In the genomic region with DNA sequence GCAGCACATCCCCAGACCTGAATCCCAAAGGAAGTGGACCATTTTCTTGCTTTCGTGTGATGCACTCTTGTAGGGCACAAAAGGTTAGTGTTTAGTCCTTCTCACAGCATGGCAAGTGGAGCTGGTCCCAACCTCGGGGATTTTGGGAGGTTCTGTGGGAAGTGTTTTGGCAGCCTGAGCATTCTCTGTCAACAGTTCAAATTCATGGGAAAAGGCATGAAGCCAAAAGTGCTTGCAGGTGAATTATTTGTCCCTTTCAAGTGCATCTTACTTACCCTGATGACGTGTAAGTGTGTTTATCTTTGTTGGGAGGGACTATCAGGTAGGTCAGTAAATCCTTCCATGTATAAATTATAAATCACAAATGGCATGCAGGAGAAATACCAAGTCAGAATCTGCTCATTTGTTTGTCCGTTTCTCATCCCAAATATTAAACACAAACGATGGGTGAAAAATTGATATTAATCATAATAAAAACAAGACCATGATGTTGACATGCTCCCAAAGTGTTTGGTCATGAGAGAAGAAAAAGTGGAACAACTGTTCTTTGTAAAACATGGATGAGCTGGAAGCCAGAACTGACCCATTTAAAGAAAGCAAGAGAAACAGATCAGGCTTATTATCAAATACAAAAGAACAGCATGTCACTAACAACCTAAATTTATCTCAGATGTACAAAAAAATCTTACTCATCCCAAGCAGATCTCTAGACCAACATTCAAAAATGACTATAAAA, we compare ENCODE assay signal across 26 cellular contexts. TPM values are rescaled to one million over a fixed set of nuclear protein-coding genes. Genes with fewer than 3 reads are reported as not detected.
A peak's percentile ranks its signal among the peaks of the same experiment; 100 is the strongest.
DNase-seq lines count a peak whose midpoint lies in the region; ATAC-seq and TF ChIP-seq lines count a peak whose summit lies in the region.
"Had no signal": no experiment of that assay in that cellular context is flagged by ENCODE, and none has a peak within 500 bp of the region (broad histone marks: within the 10 kb centered on the region; RNA-seq: fewer than 3 reads in every experiment).

No MANE protein-coding gene starts in this region.

- H3K4me3 Mint-ChIP-seq in type B pancreatic cell: no peak overlapping the region
- H3K4me3 Mint-ChIP-seq: stimulated activated naive CD8-positive, alpha-beta T cell treated with anti-CD3 and anti-CD28 coated beads, Interleukin-15, Interleukin-2, amounts not matched to agents 100 ng/mL and 50 ng/mL, for 24 hours had no signal

- H3K36me3 ChIP-seq in left ventricle myocardium inferior: no peaks in the 10 kb centered on the region
- H3K36me3 ChIP-seq: adrenal gland; BLaER1 treated with 17β-estradiol and CSF1 and Interleukin-3, amounts not matched to agents 10 nM and 100 nM; gastrocnemius medialis; pancreas; upper lobe of left lung had no signal

- H3K27ac Mint-ChIP-seq in type B pancreatic cell: peak overlapping the region; percentile 48
- H3K27ac Mint-ChIP-seq: stimulated activated naive CD8-positive, alpha-beta T cell treated with anti-CD3 and anti-CD28 coated beads, Interleukin-15, Interleukin-2, amounts not matched to agents 100 ng/mL and 50 ng/mL, for 24 hours had no signal

- no peaks in the 10 kb centered on the region for H3K9me3 Mint-ChIP-seq in type B pancreatic cell
- H3K9me3 Mint-ChIP-seq: stimulated activated naive CD8-positive, alpha-beta T cell treated with anti-CD3 and anti-CD28 coated beads, Interleukin-15, Interleukin-2, amounts not matched to agents 100 ng/mL and 50 ng/mL, for 24 hours had no signal

- no peaks in the 10 kb centered on the region for H3K36me3 Mint-ChIP-seq in type B pancreatic cell

- H3K4me1 ChIP-seq in left ventricle myocardium inferior: peaks cover 27% of the 10 kb centered on the region
- H3K4me1 ChIP-seq: A549, pancreas had no signal

- intact Hi-C loops in left ventricle myocardium inferior (cut with micrococcal nuclease): no loop called here

- no peak overlapping the region for H3K27ac ChIP-seq in left ventricle myocardium inferior (replicated peaks)
- H3K27ac ChIP-seq: A549; adrenal gland; BLaER1 treated with 17β-estradiol and CSF1 and Interleukin-3, amounts not matched to agents 10 nM and 100 nM; gastrocnemius medialis; pancreas; upper lobe of left lung had no signal

- no peak overlapping the region for H3K4me3 ChIP-seq in left ventricle myocardium inferior
- H3K4me3 ChIP-seq: A549; adrenal gland; BLaER1 treated with 17β-estradiol and CSF1 and Interleukin-3, amounts not matched to agents 10 nM and 100 nM; gastrocnemius medialis; pancreas; upper lobe of left lung had no signal

- no peaks in the 10 kb centered on the region for H3K27me3 Mint-ChIP-seq in type B pancreatic cell
- H3K27me3 Mint-ChIP-seq: stimulated activated naive CD8-positive, alpha-beta T cell treated with anti-CD3 and anti-CD28 coated beads, Interleukin-15, Interleukin-2, amounts not matched to agents 100 ng/mL and 50 ng/mL, for 24 hours had no signal

- no peaks in the 10 kb centered on the region for H3K27me3 ChIP-seq in left ventricle myocardium inferior (ENCODE audit: low read depth)
- H3K27me3 ChIP-seq: adrenal gland; BLaER1 treated with 17β-estradiol and CSF1 and Interleukin-3, amounts not matched to agents 10 nM and 100 nM; gastrocnemius medialis; pancreas; upper lobe of left lung had no signal

- peaks cover 15% of the 10 kb centered on the region for H3K4me1 Mint-ChIP-seq in type B pancreatic cell (ENCODE audit: unreplicated experiment)

- ATAC-seq in GM19328 (IDR thresholded peaks at IDR 0.05; ENCODE audit: unreplicated experiment): no peak
- ATAC-seq: A549, gastrocnemius medialis, pancreas had no signal

- DNase-seq in NCI-H2227 treated with DMSO at 0.1 percent for 48 hours (lab: John Stamatoyannopoulos, UW): peak; percentile 16
- DNase-seq in NCI-H2227 (lab: John Stamatoyannopoulos, UW; ENCODE audit: unreplicated experiment): no peak
- peak; percentile 72 for DNase-seq in NCI-H345 (lab: John Stamatoyannopoulos, UW)
- DNase-seq in cerebellar cortex (ENCODE audit: low spot score): peak; percentile 68
- DNase-seq in type B pancreatic cell (ENCODE audit: extremely low spot score, unreplicated experiment): no peak
- no peak for DNase-seq in ureter (ENCODE audit: low spot score)
- no peak for DNase-seq in left ventricle myocardium inferior
- DNase-seq: activated CD8-positive, alpha-beta memory T cell treated with anti-CD3 and anti-CD28 coated beads, Interleukin-2, amount 50 U/mL, for 48 hours; activated gamma-delta T cell treated with Interleukin-2 at 50 U/mL for 16 hours; adrenal gland; erythroblast; gastrocnemius medialis; Karpas-422; kidney; mammary epithelial cell; NCI-H1436 treated with DMSO at 0.1 percent for 48 hours; OCI-M1; pancreas; SIG-M5; stimulated activated CD4-positive, alpha-beta T cell treated with anti-CD3 and anti-CD28 coated beads, Interleukin-2, amount 100 ng/mL, for 24 hours; T-helper 1 cell; upper lobe of left lung had no signal

- no peaks in the 10 kb centered on the region for H3K9me3 ChIP-seq in left ventricle myocardium inferior (replicated peaks)
- H3K9me3 ChIP-seq: A549, adrenal gland, gastrocnemius medialis, pancreas, upper lobe of left lung had no signal

- no peak for TF ChIP-seq CTCF in type B pancreatic cell (conservative IDR thresholded peaks at IDR 0.05)
- TF ChIP-seq CTCF in left ventricle myocardium inferior (IDR thresholded peaks at IDR 0.05; ENCODE audit: borderline replicate concordance): no peak

RNA-seq across cellular contexts. Expression of gene EPHA4, which starts 57.6 kb away (rescaled TPM):
- total RNA-seq in type B pancreatic cell (ENCODE audit: low replicate concordance) (78.3 and 82.4 TPM in 2 replicates), ureter (32.6 TPM), left ventricle myocardium inferior (40.6 TPM)

Comparison
In these comparisons a context has a peak if more than half of its experiments do, and no peak if none do; other contexts are left out.
1. DNase-seq: peak in NCI-H2227 treated with DMSO at 0.1 percent for 48 hours (single experiment), NCI-H345 (single experiment) and cerebellar cortex (single experiment); none in NCI-H2227 (single experiment), type B pancreatic cell (single experiment), ureter (single experiment) and left ventricle myocardium inferior (single experiment).